In the genomic region with DNA sequence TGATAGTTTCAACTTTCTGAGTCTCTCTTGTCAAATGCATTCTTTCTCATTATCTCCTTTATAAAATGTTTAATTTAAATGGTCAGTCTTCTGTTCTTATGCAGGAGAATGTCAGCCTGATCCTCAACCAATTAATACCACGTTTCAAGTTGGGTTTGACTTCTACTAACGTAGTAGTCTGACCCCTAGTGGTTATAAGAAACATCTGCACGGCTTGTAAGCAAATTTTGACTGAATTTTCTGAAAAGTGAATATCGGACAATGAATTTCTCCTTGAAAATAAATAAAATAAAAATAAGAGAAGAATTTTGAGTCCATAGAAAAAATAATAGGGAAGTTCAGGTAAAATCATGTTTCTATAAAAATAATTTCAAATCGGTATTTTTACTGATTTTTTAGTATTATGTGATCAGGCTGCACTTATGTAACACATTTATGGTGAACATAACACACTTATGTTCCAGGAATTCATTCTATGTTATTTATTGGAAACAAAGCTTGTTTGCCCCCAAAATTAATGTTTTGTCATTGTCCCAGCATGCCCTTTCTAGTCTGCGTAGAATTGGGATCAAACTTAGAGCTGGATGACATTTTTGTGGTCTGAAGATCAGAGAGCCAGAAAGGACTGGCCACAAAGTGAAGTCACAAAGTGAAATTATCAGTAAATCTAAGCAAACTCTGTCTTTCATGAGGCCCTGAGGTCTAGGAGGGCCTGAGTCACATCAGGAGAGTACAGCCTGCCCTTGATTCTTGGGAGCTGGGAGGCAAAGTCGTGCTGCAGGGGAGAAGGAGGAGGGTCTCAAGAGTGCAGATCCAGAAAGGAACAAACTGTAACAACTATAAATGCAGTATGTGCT, we compare ENCODE assay signal across 7 cellular contexts.
DNase-seq lines count a peak whose midpoint lies in the region; ATAC-seq, FAIRE-seq and TF ChIP-seq lines count a peak whose summit lies in the region.

No MANE protein-coding gene starts in this region.

- H3K27ac ChIP-seq in PC-3 (ENCODE audit: low read length) = no peak overlapping the region

- no peak for DNase-seq in GM12864 (ENCODE audit: low read depth)
- DNase-seq in Kasumi-1 (lab: John Stamatoyannopoulos, UW) = peak; percentile 70 to 71
- peak; percentile 52 for DNase-seq in PC-3
- DNase-seq in activated T-helper 1 cell treated with anti-CD3 and anti-CD28 coated beads, Interleukin-12 subunit alpha, Interleukin-12 subunit beta, Interleukin-2, Interleukin-4 antibody, amounts not matched to agents 30 ng/mL and 10 ng/mL and 1 ng/mL, durations not matched to agents 14 hours and 24 hours and 36 hours (ENCODE audit: low spot score) = no peak

- peak; percentile 95 for FAIRE-seq in endometrium (lab: Jason Lieb, UNC)

- no peak overlapping the region for H3K4me3 Mint-ChIP-seq in nephron
- no peak overlapping the region for H3K4me3 Mint-ChIP-seq in activated T-helper 1 cell treated with anti-CD3 and anti-CD28 coated beads, Interleukin-12 subunit alpha, Interleukin-12 subunit beta, Interleukin-2, Interleukin-4 antibody, amounts not matched to agents 30 ng/mL and 10 ng/mL and 1 ng/mL, durations not matched to agents 14 hours and 24 hours and 36 hours

- CTCF ChIA-PET in PC-3 (lab: Charles Lee) = no interaction called here

- no peak overlapping the region for H3K9ac ChIP-seq in PC-3 (ENCODE audit: low read length)

- H3K27me3 ChIP-seq in PC-3 (ENCODE audit: low read length) = no peaks in the 10 kb centered on the region

- no TSS peak for BruUV-seq in PC-3 (replicated peaks; lab: Mats Ljungman, UMichigan)

- no peaks in the 10 kb centered on the region for H3K79me2 ChIP-seq in PC-3 (ENCODE audit: low read length)

- H3K4me2 ChIP-seq in PC-3 (ENCODE audit: low read length) = no peak overlapping the region

- no peaks in the 10 kb centered on the region for H3F3A ChIP-seq in PC-3 (ENCODE audit: low read length, unreplicated experiment)

- H3K36me3 ChIP-seq in PC-3 (ENCODE audit: low read depth, low read length) = no peaks in the 10 kb centered on the region

- no peak for ATAC-seq in PC-3
- ATAC-seq in GM19328 (IDR thresholded peaks at IDR 0.05; ENCODE audit: unreplicated experiment) = no peak

- TF ChIP-seq CTCF in GM12864 (IDR thresholded peaks at IDR 0.05; ENCODE audit: low read depth, low read length, missing control alignments) (peak; percentile 63), PC-3 (conservative IDR thresholded peaks at IDR 0.05; ENCODE audit: low read depth, low read length) (peak; percentile 74), nephron (IDR thresholded peaks at IDR 0.05; ENCODE audit: unreplicated experiment in 3 of 3) (peak; percentile 76 to 91 (median 79))

- H3K36me3 Mint-ChIP-seq in nephron (ENCODE audit: low read depth) = no peaks in the 10 kb centered on the region
- no peaks in the 10 kb centered on the region for H3K36me3 Mint-ChIP-seq in activated T-helper 1 cell treated with anti-CD3 and anti-CD28 coated beads, Interleukin-12 subunit alpha, Interleukin-12 subunit beta, Interleukin-2, Interleukin-4 antibody, amounts not matched to agents 30 ng/mL and 10 ng/mL and 1 ng/mL, durations not matched to agents 14 hours and 24 hours and 36 hours (ENCODE audit: low read depth)

- no peaks in the 10 kb centered on the region for H3K9me2 ChIP-seq in PC-3 (replicated peaks; ENCODE audit: low read length)

- POLR2A ChIA-PET in PC-3 (lab: Charles Lee; ENCODE audit: unreplicated experiment) = no interaction called here

- H3K9me3 ChIP-seq in PC-3 (ENCODE audit: low read length) = no peaks in the 10 kb centered on the region

- H3K4me3 ChIP-seq in GM12864 (ENCODE audit: low read depth, low read length) (no peak overlapping the region), PC-3 (ENCODE audit: low read length) (no peak overlapping the region)

- intact Hi-C loops in PC-3 (cut with micrococcal nuclease) = loop anchor here (2.0 kb wide), 1 partner anchor 440 kb away; no protein-coding TSS in a partner anchor
- intact Hi-C loops in activated T-helper 1 cell treated with anti-CD3 and anti-CD28 coated beads, Interleukin-12 subunit alpha, Interleukin-12 subunit beta, Interleukin-2, Interleukin-4 antibody, amounts not matched to agents 30 ng/mL and 10 ng/mL and 1 ng/mL, durations not matched to agents 14 hours and 24 hours and 36 hours (cut with micrococcal nuclease) = loop anchor here (1.0 to 5.0 kb wide), 3 partner anchors 414 to 669 kb away; no protein-coding TSS in a partner anchor

- no peaks in the 10 kb centered on the region for H3K27me3 Mint-ChIP-seq in nephron (ENCODE audit: low read depth)
- H3K27me3 Mint-ChIP-seq in activated T-helper 1 cell treated with anti-CD3 and anti-CD28 coated beads, Interleukin-12 subunit alpha, Interleukin-12 subunit beta, Interleukin-2, Interleukin-4 antibody, amounts not matched to agents 30 ng/mL and 10 ng/mL and 1 ng/mL, durations not matched to agents 14 hours and 24 hours and 36 hours (ENCODE audit: insufficient read depth) = peaks cover 8% of the 10 kb centered on the region

- H3K4me1 ChIP-seq in PC-3 (ENCODE audit: insufficient read depth, low read length) = no peaks in the 10 kb centered on the region

- no peaks in the 10 kb centered on the region for H4K20me1 ChIP-seq in PC-3 (ENCODE audit: low read length)

- no peaks in the 10 kb centered on the region for H3K9me3 Mint-ChIP-seq in nephron
- H3K9me3 Mint-ChIP-seq in activated T-helper 1 cell treated with anti-CD3 and anti-CD28 coated beads, Interleukin-12 subunit alpha, Interleukin-12 subunit beta, Interleukin-2, Interleukin-4 antibody, amounts not matched to agents 30 ng/mL and 10 ng/mL and 1 ng/mL, durations not matched to agents 14 hours and 24 hours and 36 hours = no peaks in the 10 kb centered on the region

- H3K27ac Mint-ChIP-seq in nephron = no peak overlapping the region
- H3K27ac Mint-ChIP-seq in activated T-helper 1 cell treated with anti-CD3 and anti-CD28 coated beads, Interleukin-12 subunit alpha, Interleukin-12 subunit beta, Interleukin-2, Interleukin-4 antibody, amounts not matched to agents 30 ng/mL and 10 ng/mL and 1 ng/mL, durations not matched to agents 14 hours and 24 hours and 36 hours = no peak overlapping the region

- H3K4me1 Mint-ChIP-seq in nephron = no peaks in the 10 kb centered on the region
- no peaks in the 10 kb centered on the region for H3K4me1 Mint-ChIP-seq in activated T-helper 1 cell treated with anti-CD3 and anti-CD28 coated beads, Interleukin-12 subunit alpha, Interleukin-12 subunit beta, Interleukin-2, Interleukin-4 antibody, amounts not matched to agents 30 ng/mL and 10 ng/mL and 1 ng/mL, durations not matched to agents 14 hours and 24 hours and 36 hours (ENCODE audit: low read depth)

- H2AFZ ChIP-seq in PC-3 (ENCODE audit: low read length) = no peak overlapping the region

Comparison
In these comparisons a context has a peak if more than half of its experiments do, and no peak if none do; other contexts are left out.
1. DNase-seq: peak in Kasumi-1 (2 of 2) and PC-3 (single experiment); none in GM12864 (single experiment) and activated T-helper 1 cell treated with anti-CD3 and anti-CD28 coated beads, Interleukin-12 subunit alpha, Interleukin-12 subunit beta, Interleukin-2, Interleukin-4 antibody, amounts not matched to agents 30 ng/mL and 10 ng/mL and 1 ng/mL, durations not matched to agents 14 hours and 24 hours and 36 hours (single experiment).
2. Peak in every context shown above with its lines, with median percentiles within 50 percentile points of each other: CTCF ChIP-seq.